Comparison of ENCODE assay signal across 8 cellular contexts in the genomic region with DNA sequence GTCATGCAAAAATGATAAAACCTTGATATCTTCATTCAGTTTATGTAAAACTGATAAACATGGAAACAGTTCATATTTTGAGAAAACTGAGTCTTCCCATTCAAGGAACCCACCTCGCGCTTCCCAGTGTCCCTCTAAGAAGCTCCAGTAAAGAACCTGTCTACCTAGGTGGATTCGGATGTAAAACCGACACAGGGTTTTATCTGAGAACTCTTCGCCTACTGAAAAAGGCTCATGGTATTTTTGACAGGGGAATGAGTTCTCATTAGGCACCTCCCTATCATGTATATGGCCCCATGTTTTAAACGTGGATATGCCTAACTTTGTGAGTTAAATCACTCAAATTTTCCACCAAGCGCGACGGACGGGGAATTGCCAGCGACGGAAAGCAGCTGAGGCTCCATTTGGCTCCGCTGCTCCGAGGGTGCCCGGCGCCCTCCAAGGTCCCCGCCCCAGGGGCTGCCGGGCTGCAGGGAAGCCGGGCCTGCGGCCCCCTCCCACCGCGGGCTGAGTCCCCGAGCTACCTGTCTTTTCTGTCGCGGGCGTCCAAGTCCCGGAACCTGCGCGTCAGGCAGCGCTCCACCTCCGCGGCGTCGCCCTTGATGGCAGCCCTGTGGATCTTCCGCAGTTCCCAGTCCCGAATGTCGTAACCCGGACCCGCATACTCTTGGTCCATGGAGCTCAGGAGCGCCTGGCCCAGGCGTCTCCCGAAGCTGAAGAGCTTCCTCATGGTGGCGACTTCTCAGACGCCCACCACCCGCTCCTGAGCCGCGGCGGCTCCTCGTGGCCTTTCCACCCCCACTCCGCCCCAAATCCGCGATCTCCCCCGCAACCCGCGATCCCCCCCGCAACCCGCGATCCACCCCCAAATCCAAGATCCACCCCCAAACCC. TPM values are rescaled to one million over a fixed set of nuclear protein-coding genes. Genes with fewer than 3 reads are reported as not detected.
DNase-seq lines count a peak whose midpoint lies in the region; ATAC-seq and TF ChIP-seq lines count a peak whose summit lies in the region.

No MANE protein-coding gene starts in this region.

- peaks cover 19% of the 10 kb centered on the region for H3K36me3 Mint-ChIP-seq in natural killer cell treated with Interleukin-12 subunit alpha and Interleukin-12 subunit beta and Interleukin-15 and Interleukin-18, amount 100 ng/mL, for 72 hours

- DNase-seq in NCI-H1417 (lab: John Stamatoyannopoulos, UW): peak in 2 of 3 experiments; percentile 56 to 58
- no peak for DNase-seq in NCI-H1417 treated with DMSO at 0.1 percent for 48 hours (lab: John Stamatoyannopoulos, UW)
- DNase-seq in activated CD4-positive, alpha-beta T cell treated with anti-CD3 and anti-CD28 coated beads, Interleukin-2, amount 50 U/mL, for 4 hours: peak; percentile 46 to 50
- no peak for DNase-seq in epithelial cell of prostate (ENCODE audit: low read depth, low spot score)
- DNase-seq in natural killer cell treated with Interleukin-12 subunit alpha and Interleukin-12 subunit beta and Interleukin-15 and Interleukin-18, amount 100 ng/mL, for 72 hours (ENCODE audit: low spot score): no peak
- peak; percentile 30 to 84 for DNase-seq in upper lobe of left lung
- no peak for DNase-seq in SIG-M5 (lab: John Stamatoyannopoulos, UW)
- no peak for DNase-seq in NCI-H187 (lab: John Stamatoyannopoulos, UW)

- TF ChIP-seq CTCF in upper lobe of left lung (IDR thresholded peaks at IDR 0.05): no peak

- WGBS in upper lobe of left lung, 2 donors: 3 to 5% methylated on average over 38 to 39 of the region's 58 CpGs

- peak overlapping the region; percentile 72 for H3K4me3 Mint-ChIP-seq in natural killer cell treated with Interleukin-12 subunit alpha and Interleukin-12 subunit beta and Interleukin-15 and Interleukin-18, amount 100 ng/mL, for 72 hours

- H3K27ac ChIP-seq in epithelial cell of prostate (peak overlapping the region; percentile 56), upper lobe of left lung (peak overlapping the region in 2 of 4 donors; percentile 44 to 82)

- H3K36me3 ChIP-seq in upper lobe of left lung: no peaks in the 10 kb centered on the region

- H3K4me1 Mint-ChIP-seq in natural killer cell treated with Interleukin-12 subunit alpha and Interleukin-12 subunit beta and Interleukin-15 and Interleukin-18, amount 100 ng/mL, for 72 hours (ENCODE audit: low read depth in 2 of 2): peaks cover 11% of the 10 kb centered on the region in 2 donors

- no peak overlapping the region for H3K27ac Mint-ChIP-seq in natural killer cell treated with Interleukin-12 subunit alpha and Interleukin-12 subunit beta and Interleukin-15 and Interleukin-18, amount 100 ng/mL, for 72 hours

- no peak for TF ChIP-seq POLR2A in upper lobe of left lung (IDR thresholded peaks at IDR 0.05)

- TF ChIP-seq EP300 in upper lobe of left lung (IDR thresholded peaks at IDR 0.05): no peak

- no peak for ATAC-seq in natural killer cell treated with Interleukin-12 subunit alpha and Interleukin-12 subunit beta and Interleukin-15 and Interleukin-18, amount 100 ng/mL, for 72 hours
- peak in 1 of 2 donors; percentile 18 for ATAC-seq in upper lobe of left lung (ENCODE audit: low FRiP score in 2 of 2)

- peaks cover 38 to 56% of the 10 kb centered on the region in 2 donors for H3K27me3 Mint-ChIP-seq in natural killer cell treated with Interleukin-12 subunit alpha and Interleukin-12 subunit beta and Interleukin-15 and Interleukin-18, amount 100 ng/mL, for 72 hours

- H3K9me3 ChIP-seq in upper lobe of left lung: no peaks in the 10 kb centered on the region

- peaks cover 0 to 26% (median 4%) of the 10 kb centered on the region in 4 donors for H3K27me3 ChIP-seq in upper lobe of left lung

- no peaks in the 10 kb centered on the region for H3K9me3 Mint-ChIP-seq in natural killer cell treated with Interleukin-12 subunit alpha and Interleukin-12 subunit beta and Interleukin-15 and Interleukin-18, amount 100 ng/mL, for 72 hours

- H3K4me3 ChIP-seq in upper lobe of left lung: peak overlapping the region; percentile 7 to 56 (median 47)

- peaks cover 14 to 33% (median 23%) of the 10 kb centered on the region in 4 donors for H3K4me1 ChIP-seq in upper lobe of left lung

RNA-seq across cellular contexts. Expression of a gene that starts 0.6 kb away (rescaled TPM):
- total RNA-seq in natural killer cell treated with Interleukin-12 subunit alpha and Interleukin-12 subunit beta and Interleukin-15 and Interleukin-18, amount 100 ng/mL, for 72 hours: 1 to 10 TPM in 1 of 2 donors, not detected in 1; 2.7 TPM
- 10 to 100 TPM in 2 of 6 donors, 1 to 10 TPM in 2, under 1 TPM in 2; 0.67 to 14.4 (median 1.8) TPM for total RNA-seq in upper lobe of left lung

Comparison
In these comparisons a context has a peak if more than half of its experiments do, and no peak if none do; other contexts are left out.
1. DNase-seq: peak in NCI-H1417 (2 of 3), activated CD4-positive, alpha-beta T cell treated with anti-CD3 and anti-CD28 coated beads, Interleukin-2, amount 50 U/mL, for 4 hours (2 of 2) and upper lobe of left lung (2 of 2); none in NCI-H1417 treated with DMSO at 0.1 percent for 48 hours (single experiment), epithelial cell of prostate (single experiment), natural killer cell treated with Interleukin-12 subunit alpha and Interleukin-12 subunit beta and Interleukin-15 and Interleukin-18, amount 100 ng/mL, for 72 hours (single experiment), SIG-M5 (single experiment) and NCI-H187 (0 of 2).